Comparison of ENCODE assay signal across 30 cellular contexts in the genomic region with DNA sequence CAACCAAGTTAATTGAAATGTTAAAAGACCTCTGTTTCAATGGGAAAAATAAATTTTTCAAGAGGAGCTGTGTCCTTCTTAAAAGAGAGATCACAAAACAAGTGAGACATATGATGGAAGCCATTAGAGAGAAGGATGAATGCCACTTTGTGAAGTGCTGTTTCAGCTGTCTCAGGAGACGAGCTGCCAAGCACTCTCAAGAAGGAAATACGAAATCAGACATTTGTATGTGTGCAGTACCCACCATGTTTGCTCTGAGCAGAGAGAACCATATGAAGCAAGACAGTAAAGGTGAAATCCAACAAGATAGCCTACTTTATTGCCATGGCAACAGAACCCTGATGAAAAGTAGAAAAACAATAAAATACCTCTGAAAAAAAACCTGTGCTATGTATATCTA.
"Had no signal": no experiment of that assay in that cellular context is flagged by ENCODE, and none has a peak within 500 bp of the region (broad histone marks: within the 10 kb centered on the region; RNA-seq: fewer than 3 reads in every experiment).

No MANE protein-coding gene starts in this region.

- H3K4me1 Mint-ChIP-seq: nephron; stimulated activated memory B cell treated with anti-CD40 and anti-IgM and Interleukin-4, amounts not matched to agents 10 μg/mL and 1 μg/mL and 100 μg/mL, for 72 hours; stimulated activated naive CD8-positive, alpha-beta T cell treated with anti-CD3 and anti-CD28 coated beads, Interleukin-15, amount 100 ng/mL, for 72 hours had no signal

- H3K4me1 ChIP-seq: pancreas, prostate gland, thyroid gland, upper lobe of left lung, vagina had no signal

- H3K9me3 Mint-ChIP-seq: nephron; stimulated activated memory B cell treated with anti-CD40 and anti-IgM and Interleukin-4, amounts not matched to agents 10 μg/mL and 1 μg/mL and 100 μg/mL, for 72 hours had no signal

- H3K27ac Mint-ChIP-seq: activated T-helper 1 cell treated with anti-CD3 and anti-CD28 coated beads, Interleukin-12 subunit alpha, Interleukin-12 subunit beta, Interleukin-2, Interleukin-4 antibody, amounts not matched to agents 30 ng/mL and 10 ng/mL and 1 ng/mL, durations not matched to agents 14 hours and 24 hours and 36 hours; nephron; stimulated activated memory B cell treated with anti-CD40 and anti-IgM and Interleukin-4, amounts not matched to agents 10 μg/mL and 1 μg/mL and 100 μg/mL, for 72 hours; stimulated activated naive CD8-positive, alpha-beta T cell treated with anti-CD3 and anti-CD28 coated beads, Interleukin-15, amount 100 ng/mL, for 72 hours had no signal

- DNase-seq: activated CD4-positive, alpha-beta T cell treated with anti-CD3 and anti-CD28 coated beads for 48 hours; activated CD4-positive, alpha-beta T cell treated with anti-CD3 and anti-CD28 coated beads, Interleukin-2, amount 50 U/mL, for 48 hours; activated CD8-positive, alpha-beta memory T cell treated with anti-CD3 and anti-CD28 coated beads, Interleukin-2, amount 50 U/mL, for 4 hours; activated gamma-delta T cell; activated naive CD4-positive, alpha-beta T cell treated with anti-CD3 and anti-CD28 coated beads, Interleukin-2, amount 50 U/mL, for 16 hours; activated T-cell treated with anti-CD3 and anti-CD28 coated beads, Interleukin-2, amount 50 U/mL, for 1 hour; amniotic stem cell; brain microvascular endothelial cell; dorsolateral prefrontal cortex; effector memory CD4-positive, alpha-beta T cell; islet precursor cell; left ventricle myocardium superior; pancreas; stimulated activated CD4-positive, alpha-beta T cell treated with anti-CD3 and anti-CD28 coated beads, Interleukin-1b, Interleukin-23, amount 100 ng/mL, for 48 hours; stimulated activated CD4-positive, alpha-beta T cell treated with anti-CD3 and anti-CD28 coated beads, Interleukin-4, amount 100 ng/mL, for 4 hours; stimulated activated CD8-positive, alpha-beta memory T cell treated with anti-CD3 and anti-CD28 coated beads, Interleukin-4, amount 100 ng/mL, for 48 hours; stimulated activated naive CD8-positive, alpha-beta T cell treated with anti-CD3 and anti-CD28 coated beads, Interleukin-15, amount 100 ng/mL, for 72 hours; substantia nigra; T-helper 9 cell; thyroid gland; upper lobe of left lung had no signal

- H3K27ac ChIP-seq: brain microvascular endothelial cell, coronary artery, dorsolateral prefrontal cortex, pancreas, prostate gland, thyroid gland, upper lobe of left lung, vagina, VCaP had no signal

- H3K27me3 Mint-ChIP-seq: stimulated activated memory B cell treated with anti-CD40 and anti-IgM and Interleukin-4, amounts not matched to agents 10 μg/mL and 1 μg/mL and 100 μg/mL, for 72 hours; stimulated activated naive CD8-positive, alpha-beta T cell treated with anti-CD3 and anti-CD28 coated beads, Interleukin-15, amount 100 ng/mL, for 72 hours had no signal

- H3K27me3 ChIP-seq: brain microvascular endothelial cell, pancreas, thyroid gland, upper lobe of left lung, vagina had no signal

- ATAC-seq: activated CD4-positive, CD25-positive, alpha-beta regulatory T cell treated with anti-CD3 and anti-CD28 coated beads, Interleukin-2, amount 50 U/mL, for 24 hours; left ventricle myocardium superior; pancreas; stimulated activated memory B cell treated with anti-CD40 and anti-IgM and Interleukin-4, amounts not matched to agents 10 μg/mL and 1 μg/mL and 100 μg/mL, for 72 hours; stimulated activated naive CD8-positive, alpha-beta T cell treated with anti-CD3 and anti-CD28 coated beads, Interleukin-15, amount 100 ng/mL, for 72 hours had no signal

- H3K4me2 ChIP-seq: smooth muscle cell had no signal

- H3K4me3 ChIP-seq: coronary artery, dorsolateral prefrontal cortex, pancreas, prostate gland, smooth muscle cell, thyroid gland, upper lobe of left lung, vagina had no signal

- H3K36me3 Mint-ChIP-seq: stimulated activated memory B cell treated with anti-CD40 and anti-IgM and Interleukin-4, amounts not matched to agents 10 μg/mL and 1 μg/mL and 100 μg/mL, for 72 hours had no signal

- H3K9me3 ChIP-seq: pancreas, prostate gland, thyroid gland, upper lobe of left lung, vagina had no signal

- H3K4me3 Mint-ChIP-seq: activated T-helper 1 cell treated with anti-CD3 and anti-CD28 coated beads, Interleukin-12 subunit alpha, Interleukin-12 subunit beta, Interleukin-2, Interleukin-4 antibody, amounts not matched to agents 30 ng/mL and 10 ng/mL and 1 ng/mL, durations not matched to agents 14 hours and 24 hours and 36 hours; nephron; stimulated activated memory B cell treated with anti-CD40 and anti-IgM and Interleukin-4, amounts not matched to agents 10 μg/mL and 1 μg/mL and 100 μg/mL, for 72 hours; stimulated activated naive CD8-positive, alpha-beta T cell treated with anti-CD3 and anti-CD28 coated beads, Interleukin-15, amount 100 ng/mL, for 72 hours had no signal

- H3K36me3 ChIP-seq: brain microvascular endothelial cell, pancreas, prostate gland, thyroid gland, upper lobe of left lung, vagina had no signal
